Comparison of ENCODE assay signal across 9 cellular contexts in genomic region chr11:123479048-123479837, GRCh38. TPM values are rescaled to one million over a fixed set of nuclear protein-coding genes. Genes with fewer than 3 reads are reported as not detected.
A peak's percentile ranks its signal among the peaks of the same experiment; 100 is the strongest.
DNase-seq lines count a peak whose midpoint lies in the region; ATAC-seq and TF ChIP-seq lines count a peak whose summit lies in the region.
"Had no signal": no experiment of that assay in that cellular context is flagged by ENCODE, and none has a peak within 500 bp of the region (broad histone marks: within the 10 kb centered on the region; RNA-seq: fewer than 3 reads in every experiment).

No MANE protein-coding gene starts in this region.

- intact Hi-C loops in activated T-helper 2 cell treated with anti-CD3 and anti-CD28 coated beads, Interferon-gamma antibody, Interleukin-2, Interleukin-4, amounts not matched to agents 10 μg/mL and 5 μg/mL and 100 μg/mL, durations not matched to agents 14 hours and 24 hours and 36 hours (cut with micrococcal nuclease) = loop anchor here (2.0 kb wide), 2 partner anchors 48 to 122 kb away; partner anchors contain the start of gene GRAMD1B

- H3K27ac Mint-ChIP-seq in activated T-helper 2 cell treated with anti-CD3 and anti-CD28 coated beads, Interferon-gamma antibody, Interleukin-2, Interleukin-4, amounts not matched to agents 10 μg/mL and 5 μg/mL and 100 μg/mL, durations not matched to agents 14 hours and 24 hours and 36 hours = peak overlapping the region; percentile 30

- no peak overlapping the region for H3K27ac ChIP-seq in gastroesophageal sphincter
- H3K27ac ChIP-seq: hepatocyte had no signal

- 73 to 77% methylated on average over 11 to 12 of the region's 12 CpGs for WGBS in gastroesophageal sphincter (ENCODE audit: low coverage in 1 of 2), 2 donors

- CTCF ChIA-PET in GM10248 (lab: Yijun Ruan, JAX) = interaction anchor here (0.7 to 8.2 kb wide), 53 partner anchors 8 to 415 kb away, joined by 3 to 131 read pairs (median 5); no protein-coding TSS in a partner anchor

- H3K9me3 ChIP-seq in gastroesophageal sphincter = no peaks in the 10 kb centered on the region

- H3K4me1 ChIP-seq in gastroesophageal sphincter = no peaks in the 10 kb centered on the region

- no peaks in the 10 kb centered on the region for H3K27me3 Mint-ChIP-seq in activated T-helper 2 cell treated with anti-CD3 and anti-CD28 coated beads, Interferon-gamma antibody, Interleukin-2, Interleukin-4, amounts not matched to agents 10 μg/mL and 5 μg/mL and 100 μg/mL, durations not matched to agents 14 hours and 24 hours and 36 hours (ENCODE audit: low read depth)

- H3K27me3 ChIP-seq in gastroesophageal sphincter = no peaks in the 10 kb centered on the region
- H3K27me3 ChIP-seq: hepatocyte had no signal

- no peaks in the 10 kb centered on the region for H3K9me3 Mint-ChIP-seq in activated T-helper 2 cell treated with anti-CD3 and anti-CD28 coated beads, Interferon-gamma antibody, Interleukin-2, Interleukin-4, amounts not matched to agents 10 μg/mL and 5 μg/mL and 100 μg/mL, durations not matched to agents 14 hours and 24 hours and 36 hours

- H3K4me3 ChIP-seq in gastroesophageal sphincter = no peak overlapping the region
- H3K4me3 ChIP-seq: hepatocyte had no signal

- POLR2A ChIA-PET in GM10248 (lab: Yijun Ruan, JAX) = no interaction called here

- TF ChIP-seq EP300 in gastroesophageal sphincter (IDR thresholded peaks at IDR 0.05) = no peak

- peak; percentile 46 for DNase-seq in GM10248 (ENCODE audit: extremely low spot score)
- no peak for DNase-seq in activated T-helper 2 cell treated with anti-CD3 and anti-CD28 coated beads, Interferon-gamma antibody, Interleukin-2, Interleukin-4, amounts not matched to agents 10 μg/mL and 5 μg/mL and 100 μg/mL, durations not matched to agents 14 hours and 24 hours and 36 hours (ENCODE audit: low spot score)
- DNase-seq in amniotic stem cell (lab: John Stamatoyannopoulos, UW) = no peak
- no peak for DNase-seq in cerebellar nuclear complex (lab: John Stamatoyannopoulos, UW)
- DNase-seq in NCI-H510A (lab: John Stamatoyannopoulos, UW) = no peak

- H3K36me3 ChIP-seq in gastroesophageal sphincter = no peaks in the 10 kb centered on the region

- no peak for TF ChIP-seq POLR2A in gastroesophageal sphincter (IDR thresholded peaks at IDR 0.05)

- peaks cover 58% of the 10 kb centered on the region for H3K36me3 Mint-ChIP-seq in activated T-helper 2 cell treated with anti-CD3 and anti-CD28 coated beads, Interferon-gamma antibody, Interleukin-2, Interleukin-4, amounts not matched to agents 10 μg/mL and 5 μg/mL and 100 μg/mL, durations not matched to agents 14 hours and 24 hours and 36 hours (ENCODE audit: low read depth)

- H3K4me1 Mint-ChIP-seq in activated T-helper 2 cell treated with anti-CD3 and anti-CD28 coated beads, Interferon-gamma antibody, Interleukin-2, Interleukin-4, amounts not matched to agents 10 μg/mL and 5 μg/mL and 100 μg/mL, durations not matched to agents 14 hours and 24 hours and 36 hours (ENCODE audit: low read depth) = peaks cover 53% of the 10 kb centered on the region

- H3K4me3 Mint-ChIP-seq in activated T-helper 2 cell treated with anti-CD3 and anti-CD28 coated beads, Interferon-gamma antibody, Interleukin-2, Interleukin-4, amounts not matched to agents 10 μg/mL and 5 μg/mL and 100 μg/mL, durations not matched to agents 14 hours and 24 hours and 36 hours (ENCODE audit: low read depth) = no peak overlapping the region

- ATAC-seq in GM21360 (IDR thresholded peaks at IDR 0.05; ENCODE audit: unreplicated experiment) = peak; percentile 38
- ATAC-seq in HG03354 (IDR thresholded peaks at IDR 0.05; ENCODE audit: poor library complexity, severe bottlenecking, unreplicated experiment) = peak; percentile 84
- ATAC-seq in gastroesophageal sphincter = no peak

- TF ChIP-seq CTCF in GM10248 (IDR thresholded peaks at IDR 0.05; ENCODE audit: control extremely low read depth, extremely low read depth, low read depth, missing control alignments) (no peak), gastroesophageal sphincter (IDR thresholded peaks at IDR 0.05) (no peak)

RNA-seq across cellular contexts. Expression of gene GRAMD1B, which starts 49.2 kb away (rescaled TPM):
- 159 and 166 TPM in 2 replicates for total RNA-seq in activated T-helper 2 cell treated with anti-CD3 and anti-CD28 coated beads, Interferon-gamma antibody, Interleukin-2, Interleukin-4, amounts not matched to agents 10 μg/mL and 5 μg/mL and 100 μg/mL, durations not matched to agents 14 hours and 24 hours and 36 hours
- total RNA-seq in gastroesophageal sphincter = 1 to 10 TPM; 1.8 to 4.0 (median 3.0) TPM

Comparison
In these comparisons a context has a peak if more than half of its experiments do, and no peak if none do; other contexts are left out.
1. RNA of gene GRAMD1B, which starts 49.2 kb away (total RNA-seq): 159 to 166 TPM in activated T-helper 2 cell treated with anti-CD3 and anti-CD28 coated beads, Interferon-gamma antibody, Interleukin-2, Interleukin-4, amounts not matched to agents 10 μg/mL and 5 μg/mL and 100 μg/mL, durations not matched to agents 14 hours and 24 hours and 36 hours; 1.8 to 4.0 TPM in gastroesophageal sphincter; every median in the first group is over 10 times any median in the second.